ENCODE assay signal across 10 cellular contexts in the genomic region with DNA sequence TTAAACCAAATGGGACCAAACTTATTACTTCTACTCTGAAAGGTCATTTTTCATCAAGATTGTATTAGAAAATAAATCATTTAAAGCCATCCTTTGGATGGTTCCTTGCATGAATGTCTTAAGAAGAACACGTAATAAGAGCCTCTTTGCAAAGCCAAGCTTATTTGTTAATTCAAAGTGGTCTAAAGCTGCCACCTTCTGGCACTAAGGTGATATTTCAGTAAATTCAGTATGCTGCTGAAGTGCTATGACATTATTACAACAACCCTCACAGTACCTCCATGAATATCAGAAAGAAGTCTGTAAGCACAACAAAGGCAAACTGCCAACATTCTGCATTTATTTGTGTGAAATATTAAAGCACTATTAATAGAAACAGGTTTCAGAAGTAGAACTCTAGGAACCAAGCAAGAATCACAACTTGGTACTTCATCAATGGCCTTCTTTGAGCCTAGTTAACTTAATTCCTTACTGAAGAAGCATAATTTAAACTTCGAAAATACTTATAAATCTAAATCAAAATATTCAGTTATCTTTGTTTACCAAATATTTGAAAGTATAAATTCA. TPM values are rescaled to one million over a fixed set of nuclear protein-coding genes. Genes with fewer than 3 reads are reported as not detected.
A peak's percentile ranks its signal among the peaks of the same experiment; 100 is the strongest.
DNase-seq lines count a peak whose midpoint lies in the region; ATAC-seq and TF ChIP-seq lines count a peak whose summit lies in the region.
"Had no signal": no experiment of that assay in that cellular context is flagged by ENCODE, and none has a peak within 500 bp of the region (broad histone marks: within the 10 kb centered on the region; RNA-seq: fewer than 3 reads in every experiment).

No MANE protein-coding gene starts in this region.

- no peak for ATAC-seq in GM18519 (IDR thresholded peaks at IDR 0.05; ENCODE audit: low FRiP score, unreplicated experiment)

- no peaks in the 10 kb centered on the region for H3K9me3 Mint-ChIP-seq in nephron progenitor cell

- no peak overlapping the region for H3K27ac Mint-ChIP-seq in nephron progenitor cell
- H3K27ac Mint-ChIP-seq: stimulated activated naive CD8-positive, alpha-beta T cell treated with anti-CD3 and anti-CD28 coated beads, Interleukin-15, Interleukin-2, amounts not matched to agents 100 ng/mL and 50 ng/mL, for 24 hours had no signal

- H3K4me3 Mint-ChIP-seq in nephron progenitor cell, result no peak overlapping the region
- H3K4me3 Mint-ChIP-seq: central memory CD8-positive, alpha-beta T cell; stimulated activated naive CD8-positive, alpha-beta T cell treated with anti-CD3 and anti-CD28 coated beads, Interleukin-15, Interleukin-2, amounts not matched to agents 100 ng/mL and 50 ng/mL, for 24 hours had no signal

- H3K27me3 Mint-ChIP-seq in nephron progenitor cell (ENCODE audit: low read depth, poor library complexity), result no peaks in the 10 kb centered on the region
- H3K27me3 Mint-ChIP-seq: central memory CD8-positive, alpha-beta T cell; stimulated activated naive CD8-positive, alpha-beta T cell treated with anti-CD3 and anti-CD28 coated beads, Interleukin-15, Interleukin-2, amounts not matched to agents 100 ng/mL and 50 ng/mL, for 24 hours had no signal

- TF ChIP-seq CTCF in AG09309 (IDR thresholded peaks at IDR 0.05; ENCODE audit: control insufficient read depth, insufficient read depth, low read depth, low read length, missing control alignments), result peak; percentile 41
- TF ChIP-seq CTCF in nephron progenitor cell (IDR thresholded peaks at IDR 0.05), result peak; percentile 51

- no peaks in the 10 kb centered on the region for H3K36me3 Mint-ChIP-seq in nephron progenitor cell (ENCODE audit: low read depth)

- no peak overlapping the region for H3K4me3 ChIP-seq in AG09309 (ENCODE audit: control insufficient read depth, low read depth, low read length)

- DNase-seq in AG09309 (ENCODE audit: low read depth) (peak; percentile 18), H4 (ENCODE audit: low spot score) (peak; percentile 19), NCI-H446 treated with DMSO at 0.1 percent for 48 hours (lab: John Stamatoyannopoulos, UW) (peak; percentile 68), dermis blood vessel endothelial cell (peak; percentile 66), nephron progenitor cell (no peak), COLO668 (lab: John Stamatoyannopoulos, UW; ENCODE audit: unreplicated experiment) (no peak)
- DNase-seq in effector CD4-positive, alpha-beta T cell, result no peak

- H3K4me1 Mint-ChIP-seq in nephron progenitor cell, result peaks cover 13% of the 10 kb centered on the region
- H3K4me1 Mint-ChIP-seq: central memory CD8-positive, alpha-beta T cell had no signal

RNA-seq across cellular contexts. Expression of a gene that starts 53.1 kb away (rescaled TPM):
- 3.8 and 5.9 TPM in 2 replicates for total RNA-seq in H4 (2014; rRNA removed; shearing (Covaris generic))
- total RNA-seq in dermis blood vessel endothelial cell, result 0.23 and 0.85 TPM in 2 replicates

Comparison
In these comparisons a context has a peak if more than half of its experiments do, and no peak if none do; other contexts are left out.
1. DNase-seq: peak in AG09309 (single experiment), H4 (single experiment), NCI-H446 treated with DMSO at 0.1 percent for 48 hours (single experiment) and dermis blood vessel endothelial cell (single experiment); none in nephron progenitor cell (single experiment), COLO668 (single experiment) and effector CD4-positive, alpha-beta T cell (single experiment).